1 cellular context compared by ENCODE assay signal in the genomic region with DNA sequence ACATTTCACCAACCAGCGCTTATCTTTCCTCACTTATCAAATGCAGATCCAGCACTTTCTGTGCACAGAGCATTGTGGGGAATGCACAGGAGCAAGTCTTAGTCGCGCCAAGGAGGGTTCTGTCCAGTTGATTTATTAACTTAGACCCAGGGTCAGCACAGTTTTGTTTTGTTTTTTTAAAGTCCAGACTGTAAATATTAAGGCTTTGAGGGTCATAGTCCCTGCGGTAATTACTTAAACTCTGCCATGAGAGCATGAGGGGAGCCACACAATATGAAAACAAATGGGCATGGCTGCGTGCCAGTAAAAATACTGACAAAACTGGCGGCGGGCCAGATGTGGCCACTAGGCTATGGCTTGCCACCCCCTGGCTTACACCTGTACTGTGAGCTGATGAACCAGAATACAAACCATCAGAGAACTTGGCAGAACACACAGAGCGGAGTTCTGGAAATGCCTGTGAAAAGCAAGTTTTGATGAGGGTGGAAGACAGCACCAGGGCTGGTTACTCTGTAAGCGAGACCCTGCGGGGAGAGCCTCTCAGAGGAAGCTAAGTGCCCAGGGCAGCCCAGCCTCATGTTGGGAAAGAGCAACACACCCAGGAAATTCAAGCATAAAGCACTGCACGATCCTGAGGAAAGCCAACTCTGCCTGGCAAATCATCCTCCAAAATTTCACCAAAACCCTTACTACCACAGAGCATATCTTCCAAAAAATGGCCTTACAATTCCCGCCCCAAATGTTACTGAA.
TF ChIP-seq lines count a peak whose summit lies in the region.

No MANE protein-coding gene starts in this region.

TF ChIP-seq in liver, 16 proteins besides CTCF, POLR2A, EP300 and RAD21 (continued from another document):
- TF ChIP-seq MAX (IDR thresholded peaks at IDR 0.05): peak; percentile 61
- TF ChIP-seq HNF4A (conservative IDR thresholded peaks at IDR 0.05): peak; percentile 79 to 82
- no peak for TF ChIP-seq HNF4G (IDR thresholded peaks at IDR 0.05)
